In genomic region chr22:19287076-19287724, GRCh38 we compare ENCODE assay signal across 1 cellular context.
TF ChIP-seq lines count a peak whose summit lies in the region.

No MANE protein-coding gene starts in this region.

TF ChIP-seq in K562, 482 proteins besides CTCF, POLR2A, EP300 and RAD21 (continues in another document):
- TF ChIP-seq CBFB (CRISPR knock-in tag; IDR thresholded peaks at IDR 0.05) (no peak), ERF (CRISPR knock-in tag; IDR thresholded peaks at IDR 0.05) (no peak), L3MBTL2 (IDR thresholded peaks at IDR 0.05) (peak; percentile 26; the same call in 1 of the 2 replicates), SUPT5H (IDR thresholded peaks at IDR 0.05) (no peak), NFXL1 (CRISPR knock-in tag; IDR thresholded peaks at IDR 0.05) (no peak), ZNF830 (CRISPR knock-in tag; IDR thresholded peaks at IDR 0.05) (0 out of 2 replicates have a peak, but pooled peaks have one; percentile 55), CHD7 (IDR thresholded peaks at IDR 0.05; ENCODE audit: low read depth, low read length) (peak; percentile 42), E2F4 (CRISPR knock-in tag; IDR thresholded peaks at IDR 0.05; ENCODE audit: low read depth) (0 out of 2 replicates have a peak, but pooled peaks have one; percentile 75), ZNF764 (CRISPR knock-in tag; IDR thresholded peaks at IDR 0.05; ENCODE audit: low read depth) (0 out of 2 replicates have a peak, but pooled peaks have one; percentile 34), AFF1 (IDR thresholded peaks at IDR 0.05; ENCODE audit: low read depth in 1 of 2, partially characterized antibody in 2 of 2) (no peak), ETV6 (IDR thresholded peaks at IDR 0.05; ENCODE audit: borderline replicate concordance in 1 of 2, low read depth in 2 of 2, low read length in 1 of 2) (no peak), ETV6 (CRISPR knock-in tag; IDR thresholded peaks at IDR 0.05; ENCODE audit: borderline replicate concordance) (no peak), BRCA1 (IDR thresholded peaks at IDR 0.05) (no peak), BRCA1 (CRISPR knock-in tag; IDR thresholded peaks at IDR 0.05) (no peak), CXXC5 (CRISPR knock-in tag; IDR thresholded peaks at IDR 0.05) (no peak), SREBF2 (CRISPR knock-in tag; IDR thresholded peaks at IDR 0.05) (no peak), FOXK1 (CRISPR knock-in tag; IDR thresholded peaks at IDR 0.05; ENCODE audit: borderline replicate concordance) (no peak), SRSF7 (optimal IDR thresholded peaks at IDR 0.05; ENCODE audit: low read depth, low read length) (no peak), CREBBP (IDR thresholded peaks at IDR 0.05; ENCODE audit: low read depth, low read length) (no peak), POLR2B (IDR thresholded peaks at IDR 0.05; ENCODE audit: low read depth, partially characterized antibody) (no peak), NR2C2 (CRISPR knock-in tag; IDR thresholded peaks at IDR 0.05) (0 out of 2 replicates have a peak, but pooled peaks have one; percentile 39), NR2C2 (tag; IDR thresholded peaks at IDR 0.05) (no peak), NR4A1 (CRISPR knock-in tag; IDR thresholded peaks at IDR 0.05) (no peak), NR4A1 (tag; IDR thresholded peaks at IDR 0.05) (no peak), ZNF212 (CRISPR knock-in tag; IDR thresholded peaks at IDR 0.05) (no peak), EZH2 (IDR thresholded peaks at IDR 0.05; ENCODE audit: borderline replicate concordance, low read depth, low read length) (no peak), HDGF (IDR thresholded peaks at IDR 0.05) (no peak), ZNF431 (CRISPR knock-in tag; IDR thresholded peaks at IDR 0.05) (no peak), PTRF (tag; IDR thresholded peaks at IDR 0.05) (no peak), ZNF778 (CRISPR knock-in tag; IDR thresholded peaks at IDR 0.05) (no peak), RBM39 (optimal IDR thresholded peaks at IDR 0.05; ENCODE audit: low read depth, low read length) (peak; percentile 24), U2AF2 (optimal IDR thresholded peaks at IDR 0.05; ENCODE audit: low read depth, low read length) (no peak), MXI1 (IDR thresholded peaks at IDR 0.05; ENCODE audit: low read depth, low read length) (no peak), TCF7 (IDR thresholded peaks at IDR 0.05; ENCODE audit: borderline replicate concordance) (no peak), ARID2 (IDR thresholded peaks at IDR 0.05) (no peak), ZNF583 (CRISPR knock-in tag; IDR thresholded peaks at IDR 0.05) (0 out of 2 replicates have a peak, but pooled peaks have one; percentile 12), ZFP30 (CRISPR knock-in tag; IDR thresholded peaks at IDR 0.05; ENCODE audit: borderline replicate concordance) (no peak), SP2 (IDR thresholded peaks at IDR 0.05; ENCODE audit: extremely low read depth, low read depth, low read length, poor library complexity, severe bottlenecking) (no peak)
- TF ChIP-seq, protein P1, sequence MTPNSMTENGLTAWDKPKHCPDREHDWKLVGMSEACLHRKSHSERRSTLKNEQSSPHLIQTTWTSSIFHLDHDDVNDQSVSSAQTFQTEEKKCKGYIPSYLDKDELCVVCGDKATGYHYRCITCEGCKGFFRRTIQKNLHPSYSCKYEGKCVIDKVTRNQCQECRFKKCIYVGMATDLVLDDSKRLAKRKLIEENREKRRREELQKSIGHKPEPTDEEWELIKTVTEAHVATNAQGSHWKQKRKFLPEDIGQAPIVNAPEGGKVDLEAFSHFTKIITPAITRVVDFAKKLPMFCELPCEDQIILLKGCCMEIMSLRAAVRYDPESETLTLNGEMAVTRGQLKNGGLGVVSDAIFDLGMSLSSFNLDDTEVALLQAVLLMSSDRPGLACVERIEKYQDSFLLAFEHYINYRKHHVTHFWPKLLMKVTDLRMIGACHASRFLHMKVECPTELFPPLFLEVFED (CRISPR knock-in tag; conservative IDR thresholded peaks at IDR 0.05) = peak; percentile 71; the same call in 1 of the 2 replicates
- TF ChIP-seq, protein P2, sequence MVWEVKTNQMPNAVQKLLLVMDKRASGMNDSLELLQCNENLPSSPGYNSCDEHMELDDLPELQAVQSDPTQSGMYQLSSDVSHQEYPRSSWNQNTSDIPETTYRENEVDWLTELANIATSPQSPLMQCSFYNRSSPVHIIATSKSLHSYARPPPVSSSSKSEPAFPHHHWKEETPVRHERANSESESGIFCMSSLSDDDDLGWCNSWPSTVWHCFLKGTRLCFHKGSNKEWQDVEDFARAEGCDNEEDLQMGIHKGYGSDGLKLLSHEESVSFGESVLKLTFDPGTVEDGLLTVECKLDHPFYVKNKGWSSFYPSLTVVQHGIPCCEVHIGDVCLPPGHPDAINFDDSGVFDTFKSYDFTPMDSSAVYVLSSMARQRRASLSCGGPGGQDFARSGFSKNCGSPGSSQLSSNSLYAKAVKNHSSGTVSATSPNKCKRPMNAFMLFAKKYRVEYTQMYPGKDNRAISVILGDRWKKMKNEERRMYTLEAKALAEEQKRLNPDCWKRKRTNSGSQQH (CRISPR knock-in tag; IDR thresholded peaks at IDR 0.05) = peak; percentile 58; the same call in 1 of the 2 replicates
- TF ChIP-seq, protein P3, sequence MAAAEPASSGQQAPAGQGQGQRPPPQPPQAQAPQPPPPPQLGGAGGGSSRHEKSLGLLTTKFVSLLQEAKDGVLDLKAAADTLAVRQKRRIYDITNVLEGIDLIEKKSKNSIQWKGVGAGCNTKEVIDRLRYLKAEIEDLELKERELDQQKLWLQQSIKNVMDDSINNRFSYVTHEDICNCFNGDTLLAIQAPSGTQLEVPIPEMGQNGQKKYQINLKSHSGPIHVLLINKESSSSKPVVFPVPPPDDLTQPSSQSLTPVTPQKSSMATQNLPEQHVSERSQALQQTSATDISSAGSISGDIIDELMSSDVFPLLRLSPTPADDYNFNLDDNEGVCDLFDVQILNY (CRISPR knock-in tag; IDR thresholded peaks at IDR 0.05) = no peak
